In the genomic region with DNA sequence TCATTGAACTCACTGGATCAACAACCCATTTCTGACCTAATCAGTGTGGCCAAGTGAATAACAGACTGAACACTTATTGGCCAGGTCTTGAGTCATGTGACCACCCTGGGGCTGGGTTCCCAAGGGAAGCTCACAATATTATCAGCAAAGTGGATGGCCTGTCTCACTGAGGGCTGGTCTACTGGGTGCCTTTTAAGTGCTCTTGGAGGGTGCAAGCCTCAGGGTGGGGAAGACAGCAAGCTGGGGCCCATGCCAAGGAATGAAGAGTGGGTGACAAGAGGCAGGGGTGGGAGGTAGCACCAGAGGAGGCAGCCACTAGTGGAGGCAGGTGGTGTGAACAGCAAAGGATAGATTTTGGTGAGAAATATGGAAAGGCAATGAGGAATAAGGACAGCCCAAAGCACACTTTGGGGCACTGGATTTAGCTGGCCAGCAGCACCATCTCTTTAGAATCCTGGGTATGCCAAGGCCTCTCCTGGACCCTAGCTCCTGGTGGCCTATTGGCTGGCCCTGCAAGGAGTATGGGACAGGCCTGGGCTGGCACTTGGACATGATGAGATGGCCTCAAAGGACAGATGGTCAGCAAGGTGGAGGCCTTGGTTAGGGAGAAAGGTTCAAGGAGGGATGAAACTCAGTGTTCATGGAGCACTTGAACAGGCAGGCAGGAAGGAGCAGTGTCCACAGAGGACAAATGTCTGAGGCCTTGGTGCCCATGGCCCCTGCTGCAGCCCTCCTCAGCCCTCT, we compare ENCODE assay signal across 11 cellular contexts. TPM values are rescaled to one million over a fixed set of nuclear protein-coding genes. Genes with fewer than 3 reads are reported as not detected.
DNase-seq lines count a peak whose midpoint lies in the region; ATAC-seq and TF ChIP-seq lines count a peak whose summit lies in the region.
"Had no signal": no experiment of that assay in that cellular context is flagged by ENCODE, and none has a peak within 500 bp of the region (broad histone marks: within the 10 kb centered on the region; RNA-seq: fewer than 3 reads in every experiment).

No MANE protein-coding gene starts in this region.

- H3K18ac ChIP-seq in neuronal stem cell (ENCODE audit: low read length) = no peak overlapping the region

- no peak overlapping the region for H2BK12ac ChIP-seq in neuronal stem cell (ENCODE audit: low read length)

- no peak overlapping the region for H2BK15ac ChIP-seq in neuronal stem cell (ENCODE audit: low read length)

- H3K9me3 Mint-ChIP-seq in Caco-2 (ENCODE audit: unreplicated experiment) = no peaks in the 10 kb centered on the region

- TF ChIP-seq POLR2A in breast epithelium (IDR thresholded peaks at IDR 0.05) = no peak

- H3K27me3 ChIP-seq in Caco-2 (replicated peaks; ENCODE audit: control insufficient read depth, insufficient read depth, low read length) = no peaks in the 10 kb centered on the region
- H3K27me3 ChIP-seq in breast epithelium = no peaks in the 10 kb centered on the region
- H3K27me3 ChIP-seq in neuronal stem cell (ENCODE audit: control insufficient read depth in 3 of 3, insufficient read depth in 3 of 3, low read depth in 1 of 3, low read length in 3 of 3) = no peaks in the 10 kb centered on the region

- peaks cover 46% of the 10 kb centered on the region for H3K36me3 Mint-ChIP-seq in Caco-2 (ENCODE audit: insufficient read depth, unreplicated experiment)

- BruUV-seq in Caco-2 (replicated peaks; lab: Mats Ljungman, UMichigan) = no TSS peak

- DNase-seq in Caco-2 = no peak
- DNase-seq in M059J (ENCODE audit: low read depth) = peak; percentile 54
- no peak for DNase-seq in breast epithelium (ENCODE audit: low spot score in 2 of 2)
- no peak for DNase-seq in neuronal stem cell (ENCODE audit: low spot score)
- no peak for DNase-seq in stimulated activated naive CD4-positive, alpha-beta T cell treated with Interleukin-2 at 50 U/mL for 16 hours (lab: John Stamatoyannopoulos, UW)
- no peak for DNase-seq in GM20000 (ENCODE audit: low spot score)
- DNase-seq: NCI-H226 had no signal

- H3K14ac ChIP-seq in neuronal stem cell (ENCODE audit: low read length) = no peak overlapping the region

- no peak overlapping the region for H3K4me3 ChIP-seq in Caco-2 (ENCODE audit: low read depth, low read length)
- H3K4me3 ChIP-seq in breast epithelium = no peak overlapping the region
- no peak overlapping the region for H3K4me3 ChIP-seq in neuronal stem cell (ENCODE audit: low read length in 2 of 2)

- H3K4me1 Mint-ChIP-seq in Caco-2 (ENCODE audit: low read depth, unreplicated experiment) = peaks cover 18% of the 10 kb centered on the region

- POLR2A ChIA-PET in Caco-2 (lab: Charles Lee) = no interaction called here

- H3K9me3 ChIP-seq in Caco-2 = no peaks in the 10 kb centered on the region
- H3K9me3 ChIP-seq in breast epithelium = no peaks in the 10 kb centered on the region
- no peaks in the 10 kb centered on the region for H3K9me3 ChIP-seq in neuronal stem cell (replicated peaks in 1 of 2; ENCODE audit: control insufficient read depth in 2 of 2, insufficient read depth in 1 of 2, low read depth in 1 of 2, low read length in 2 of 2)

- no peak overlapping the region for H3K4me3 Mint-ChIP-seq in Caco-2 (ENCODE audit: unreplicated experiment)

- H3K4me1 ChIP-seq in Caco-2 (peaks cover 24% of the 10 kb centered on the region), breast epithelium (peaks cover 8 to 15% of the 10 kb centered on the region in 2 donors), neuronal stem cell (ENCODE audit: control insufficient read depth in 2 of 2, insufficient read depth in 1 of 2, low read depth in 1 of 2, low read length in 2 of 2) (peaks cover 0 to 11% of the 10 kb centered on the region in 2 donors)

- H3K27ac ChIP-seq in breast epithelium (peak overlapping the region; percentile 93 to 97), neuronal stem cell (replicated peaks; ENCODE audit: low read length) (peak overlapping the region; percentile 16)
- H3K27ac ChIP-seq: HL-60, VCaP had no signal

- H4K91ac ChIP-seq in neuronal stem cell (ENCODE audit: low read depth, low read length, poor library complexity) = no peak overlapping the region

- no peak overlapping the region for H3K4me2 ChIP-seq in neuronal stem cell (ENCODE audit: insufficient read depth, low read length, poor library complexity, severe bottlenecking)

- H2BK5ac ChIP-seq in neuronal stem cell (ENCODE audit: low read length) = no peak overlapping the region

- no peak overlapping the region for H3K9ac ChIP-seq in neuronal stem cell (ENCODE audit: low read depth, low read length, poor library complexity)

- H2AK5ac ChIP-seq in neuronal stem cell (ENCODE audit: low read depth, low read length) = no peak overlapping the region

- no peak overlapping the region for H2BK120ac ChIP-seq in neuronal stem cell (ENCODE audit: low read depth, low read length)

- peaks cover 16% of the 10 kb centered on the region for H3K79me1 ChIP-seq in neuronal stem cell (ENCODE audit: low read depth, low read length)

- H2AFZ ChIP-seq in neuronal stem cell (ENCODE audit: low read length) = no peak overlapping the region

- no peak overlapping the region for H4K8ac ChIP-seq in neuronal stem cell (ENCODE audit: low read depth, low read length)

- ATAC-seq in HG02885 (IDR thresholded peaks at IDR 0.05; ENCODE audit: poor library complexity, unreplicated experiment) = no peak
- ATAC-seq in GM21390 (IDR thresholded peaks at IDR 0.05; ENCODE audit: unreplicated experiment) = no peak

- H3K27ac Mint-ChIP-seq in Caco-2 (ENCODE audit: unreplicated experiment) = peak overlapping the region; percentile 19

- CTCF ChIA-PET in Caco-2 (lab: Charles Lee) = no interaction called here

- no peaks in the 10 kb centered on the region for H3K36me3 ChIP-seq in Caco-2 (ENCODE audit: control insufficient read depth, insufficient read depth, low read length)
- H3K36me3 ChIP-seq in breast epithelium = no peaks in the 10 kb centered on the region
- peaks cover 0 to 5% of the 10 kb centered on the region in 2 donors for H3K36me3 ChIP-seq in neuronal stem cell (replicated peaks in 1 of 2; ENCODE audit: control insufficient read depth in 2 of 2, insufficient read depth in 2 of 2, low read length in 2 of 2)

- no peak for TF ChIP-seq CTCF in Caco-2 (IDR thresholded peaks at IDR 0.05; ENCODE audit: insufficient read depth in 1 of 2, low read depth in 1 of 2, low read length in 1 of 2, severe bottlenecking in 1 of 2, unreplicated experiment in 1 of 2)
- no peak for TF ChIP-seq CTCF in breast epithelium (IDR thresholded peaks at IDR 0.05)
- no peak for TF ChIP-seq CTCF in GM20000 (IDR thresholded peaks at IDR 0.05; ENCODE audit: extremely low read depth, missing control alignments)

- intact Hi-C loops in Caco-2 (cut with micrococcal nuclease; ENCODE audit: unreplicated experiment) (loop anchor here (10.0 kb wide), 1 partner anchor 188 kb away; the partner anchor contains the start of gene RAB43), breast epithelium (cut with DNase I; ENCODE audit: low total_unique reads) (no loop called here)

- H3K23ac ChIP-seq in neuronal stem cell (ENCODE audit: low read depth, low read length, poor library complexity) = no peak overlapping the region

- H3K27me3 Mint-ChIP-seq in Caco-2 (ENCODE audit: insufficient read depth, unreplicated experiment) = no peaks in the 10 kb centered on the region

- no peak overlapping the region for H3K4ac ChIP-seq in neuronal stem cell (ENCODE audit: low read length)

RNA-seq across cellular contexts. Expression of gene HMCES, which starts 34.2 kb away (rescaled TPM):
- 47.7 and 47.9 TPM in 2 replicates for total RNA-seq in Caco-2 (2022)
- 41.4 and 46.4 TPM in 2 replicates for total RNA-seq in M059J (2014; rRNA removed; shearing (Covaris generic))
- 10 to 100 TPM; 32.3 to 40.5 (median 32.8) TPM for total RNA-seq in breast epithelium
- 26.8 TPM for polyA plus RNA-seq in neuronal stem cell (2013, experiment 1 of 2)
- 25.4 TPM for polyA plus RNA-seq in neuronal stem cell (2013, experiment 2 of 2)
